9 cellular contexts compared by ENCODE assay signal in genomic region chr14:79306546-79306945, GRCh38.
"Had no signal": no experiment of that assay in that cellular context is flagged by ENCODE, and none has a peak within 500 bp of the region (broad histone marks: within the 10 kb centered on the region; RNA-seq: fewer than 3 reads in every experiment).

No MANE protein-coding gene starts in this region.

- H3K4me1 Mint-ChIP-seq: GM23338, H9 had no signal

- H3K4me3 ChIP-seq: GM23338 had no signal

- ATAC-seq: GM23338, HepG2 had no signal

- DNase-seq: H9, HCEC 1CT, KBM-7 had no signal

- FAIRE-seq: H1, H54, HepG2 had no signal

- H3K27ac Mint-ChIP-seq: GM23338, H9, IgD-negative memory B cell had no signal

- H3K27me3 Mint-ChIP-seq: IgD-negative memory B cell had no signal

- H3K4me3 Mint-ChIP-seq: GM23338, H9, IgD-negative memory B cell had no signal

- H3K9me3 Mint-ChIP-seq: GM23338 had no signal

- H3K36me3 Mint-ChIP-seq: IgD-negative memory B cell had no signal

- H3K27ac ChIP-seq: HL-60 had no signal
